ENCODE assay signal across 18 cellular contexts in the genomic region with DNA sequence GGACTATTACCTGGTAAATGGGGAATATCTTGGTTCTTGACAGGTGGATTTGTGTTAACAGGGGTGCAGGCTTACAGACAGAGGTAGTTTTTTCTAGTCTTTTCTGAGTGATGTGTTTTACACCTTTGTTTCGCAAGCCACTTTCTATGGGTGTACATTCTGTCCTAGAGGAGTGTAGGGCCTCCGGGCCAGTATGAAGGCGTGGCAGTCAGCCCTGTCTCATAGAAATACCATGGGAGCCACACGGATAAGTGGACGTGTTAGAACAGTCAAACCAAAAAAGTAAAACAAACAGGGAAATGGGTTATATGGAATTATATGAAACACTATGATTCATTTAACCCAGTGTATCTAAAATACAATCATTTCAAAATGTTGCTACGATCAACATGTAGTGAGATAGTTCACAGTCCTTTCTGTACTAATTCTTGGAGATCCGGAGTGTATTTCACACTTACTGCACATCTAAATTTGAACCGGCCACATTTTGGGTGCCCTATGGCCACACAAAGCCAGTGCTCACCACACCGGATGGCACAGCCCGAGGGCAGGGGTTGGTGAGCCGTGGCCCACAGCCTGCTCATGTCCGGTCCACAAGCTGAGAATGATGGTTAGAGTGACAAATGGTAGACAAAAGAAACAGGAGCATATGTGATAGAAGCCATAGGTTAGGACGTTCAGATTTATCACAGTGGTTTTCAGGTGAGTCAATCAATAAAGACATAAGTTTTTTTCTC.
DNase-seq lines count a peak whose midpoint lies in the region; ATAC-seq and TF ChIP-seq lines count a peak whose summit lies in the region.
"Had no signal": no experiment of that assay in that cellular context is flagged by ENCODE, and none has a peak within 500 bp of the region (broad histone marks: within the 10 kb centered on the region; RNA-seq: fewer than 3 reads in every experiment).

No MANE protein-coding gene starts in this region.

- no peak overlapping the region for H2BK12ac ChIP-seq in neuronal stem cell (ENCODE audit: low read length)

- H4K8ac ChIP-seq in neuronal stem cell (ENCODE audit: low read depth, low read length): no peak overlapping the region

- no peak overlapping the region for H3K4me3 Mint-ChIP-seq in activated T-helper 2 cell treated with anti-CD3 and anti-CD28 coated beads, Interferon-gamma antibody, Interleukin-2, Interleukin-4, amounts not matched to agents 10 μg/mL and 5 μg/mL and 100 μg/mL, durations not matched to agents 14 hours and 24 hours and 36 hours (ENCODE audit: low read depth)
- H3K4me3 Mint-ChIP-seq: CD8-positive, alpha-beta T cell had no signal

- H3K36me3 Mint-ChIP-seq in activated T-helper 2 cell treated with anti-CD3 and anti-CD28 coated beads, Interferon-gamma antibody, Interleukin-2, Interleukin-4, amounts not matched to agents 10 μg/mL and 5 μg/mL and 100 μg/mL, durations not matched to agents 14 hours and 24 hours and 36 hours (ENCODE audit: low read depth): no peaks in the 10 kb centered on the region
- H3K36me3 Mint-ChIP-seq: CD8-positive, alpha-beta T cell had no signal

- no peak overlapping the region for H3K9ac ChIP-seq in BLaER1 treated with 17β-estradiol and CSF1 and Interleukin-3, amounts not matched to agents 10 nM and 100 nM
- peak overlapping the region; percentile 24 for H3K9ac ChIP-seq in neuronal stem cell (ENCODE audit: low read depth, low read length, poor library complexity)

- no peak overlapping the region for H3K18ac ChIP-seq in neuronal stem cell (ENCODE audit: low read length)

- TF ChIP-seq CTCF in RWPE2 (IDR thresholded peaks at IDR 0.05; ENCODE audit: poor library complexity, severe bottlenecking): no peak

- H3K27ac Mint-ChIP-seq in activated T-helper 2 cell treated with anti-CD3 and anti-CD28 coated beads, Interferon-gamma antibody, Interleukin-2, Interleukin-4, amounts not matched to agents 10 μg/mL and 5 μg/mL and 100 μg/mL, durations not matched to agents 14 hours and 24 hours and 36 hours: no peak overlapping the region
- H3K27ac Mint-ChIP-seq: CD8-positive, alpha-beta T cell had no signal

- H4K20me1 ChIP-seq in BLaER1 treated with 17β-estradiol and CSF1 and Interleukin-3, amounts not matched to agents 10 nM and 100 nM: peaks cover 0 to 6% (median 0%) of the 10 kb centered on the region in 11 experiments; a peak in 1 of 22 replicates

- H3K4me2 ChIP-seq in BLaER1 treated with 17β-estradiol and CSF1 and Interleukin-3, amounts not matched to agents 10 nM and 100 nM: peak overlapping the region in 9 of 11 experiments; percentile 50 to 94 (median 77); a peak in 18 of 22 replicates
- no peak overlapping the region for H3K4me2 ChIP-seq in neuronal stem cell (ENCODE audit: insufficient read depth, low read length, poor library complexity, severe bottlenecking)
- H3K4me2 ChIP-seq: A549 had no signal

- H3K4ac ChIP-seq in neuronal stem cell (ENCODE audit: low read length): no peak overlapping the region

- no peak overlapping the region for H2BK5ac ChIP-seq in neuronal stem cell (ENCODE audit: low read length)

- WGBS in esophagus, 2 donors: 62 to 70% methylated on average over 13 of the region's 13 CpGs
- WGBS in neuronal stem cell (ENCODE audit: extremely low coverage in 2 of 2, insufficient read length in 2 of 2, insufficient replicate concordance in 1 of 2), 2 donors: no CpG with 5 or more reads among the region's 13 CpGs

- H3K23ac ChIP-seq in neuronal stem cell (ENCODE audit: low read depth, low read length, poor library complexity): no peak overlapping the region

- peaks cover 0 to 26% (median 0%) of the 10 kb centered on the region in 11 experiments; a peak in 7 of 22 replicates for H3K27me3 ChIP-seq in BLaER1 treated with 17β-estradiol and CSF1 and Interleukin-3, amounts not matched to agents 10 nM and 100 nM
- no peaks in the 10 kb centered on the region for H3K27me3 ChIP-seq in RWPE2 (ENCODE audit: insufficient read depth, poor library complexity, severe bottlenecking)
- peaks cover 0 to 3% of the 10 kb centered on the region in 2 donors for H3K27me3 ChIP-seq in esophagus (ENCODE audit: control insufficient read depth in 1 of 2, insufficient read depth in 2 of 2, low read length in 2 of 2)
- H3K27me3 ChIP-seq in neuronal stem cell (ENCODE audit: control insufficient read depth in 3 of 3, insufficient read depth in 3 of 3, low read depth in 1 of 3, low read length in 3 of 3): no peaks in the 10 kb centered on the region

- no peaks in the 10 kb centered on the region for H3K9me3 ChIP-seq in BLaER1 treated with 17β-estradiol and CSF1 and Interleukin-3, amounts not matched to agents 10 nM and 100 nM (replicated peaks in 1 of 11)
- H3K9me3 ChIP-seq in RWPE2 (ENCODE audit: severe bottlenecking): no peaks in the 10 kb centered on the region
- H3K9me3 ChIP-seq in esophagus (ENCODE audit: control insufficient read depth in 2 of 2, insufficient read depth in 1 of 2, low read depth in 1 of 2, low read length in 1 of 2): peaks cover 0 to 3% of the 10 kb centered on the region in 2 donors
- H3K9me3 ChIP-seq in neuronal stem cell (replicated peaks in 1 of 2; ENCODE audit: control insufficient read depth in 2 of 2, insufficient read depth in 1 of 2, low read depth in 1 of 2, low read length in 2 of 2): peaks cover 0 to 10% of the 10 kb centered on the region in 2 donors
- H3K9me3 ChIP-seq: A549 had no signal

- H3K4me1 Mint-ChIP-seq in activated T-helper 2 cell treated with anti-CD3 and anti-CD28 coated beads, Interferon-gamma antibody, Interleukin-2, Interleukin-4, amounts not matched to agents 10 μg/mL and 5 μg/mL and 100 μg/mL, durations not matched to agents 14 hours and 24 hours and 36 hours (ENCODE audit: low read depth): no peaks in the 10 kb centered on the region

- H3K79me1 ChIP-seq in neuronal stem cell (ENCODE audit: low read depth, low read length): no peaks in the 10 kb centered on the region

- no peak overlapping the region for H4K91ac ChIP-seq in neuronal stem cell (ENCODE audit: low read depth, low read length, poor library complexity)

- no peaks in the 10 kb centered on the region for H3K9me3 Mint-ChIP-seq in activated T-helper 2 cell treated with anti-CD3 and anti-CD28 coated beads, Interferon-gamma antibody, Interleukin-2, Interleukin-4, amounts not matched to agents 10 μg/mL and 5 μg/mL and 100 μg/mL, durations not matched to agents 14 hours and 24 hours and 36 hours
- H3K9me3 Mint-ChIP-seq: CD8-positive, alpha-beta T cell had no signal

- H2AK5ac ChIP-seq in neuronal stem cell (ENCODE audit: low read depth, low read length): no peak overlapping the region

- no peaks in the 10 kb centered on the region for H3K36me3 ChIP-seq in BLaER1 treated with 17β-estradiol and CSF1 and Interleukin-3, amounts not matched to agents 10 nM and 100 nM
- H3K36me3 ChIP-seq in RWPE2 (ENCODE audit: low read depth) (no peaks in the 10 kb centered on the region), esophagus (ENCODE audit: control insufficient read depth in 2 of 2, insufficient read depth in 2 of 2, low read length in 1 of 2) (peaks cover 0 to 11% of the 10 kb centered on the region in 2 donors), neuronal stem cell (replicated peaks in 1 of 2; ENCODE audit: control insufficient read depth in 2 of 2, insufficient read depth in 2 of 2, low read length in 2 of 2) (no peaks in the 10 kb centered on the region)

- no peak overlapping the region for H3K27ac ChIP-seq in BLaER1 treated with 17β-estradiol and CSF1 and Interleukin-3, amounts not matched to agents 10 nM and 100 nM
- H3K27ac ChIP-seq in RWPE2 (ENCODE audit: poor library complexity, severe bottlenecking) (peak overlapping the region; percentile 88), esophagus (ENCODE audit: low read depth in 2 of 2, low read length in 1 of 2) (peak overlapping the region; percentile 69 to 76), neuronal stem cell (replicated peaks; ENCODE audit: low read length) (no peak overlapping the region)
- H3K27ac ChIP-seq: A549 had no signal

- no peak overlapping the region for H2AFZ ChIP-seq in neuronal stem cell (ENCODE audit: low read length)

- no peak overlapping the region for H3K14ac ChIP-seq in neuronal stem cell (ENCODE audit: low read length)

- ATAC-seq in RWPE2 (ENCODE audit: low read depth): peak; percentile 98
- ATAC-seq: A549; CD8-positive, alpha-beta T cell; HCT116 had no signal

- H3K4me3 ChIP-seq in BLaER1 treated with 17β-estradiol and CSF1 and Interleukin-3, amounts not matched to agents 10 nM and 100 nM: no peak overlapping the region
- H3K4me3 ChIP-seq in RWPE2 (ENCODE audit: severe bottlenecking): no peak overlapping the region
- H3K4me3 ChIP-seq in esophagus (ENCODE audit: low read depth in 1 of 2, low read length in 2 of 2): no peak overlapping the region
- no peak overlapping the region for H3K4me3 ChIP-seq in neuronal stem cell (ENCODE audit: low read length in 2 of 2)
- H3K4me3 ChIP-seq: A549 had no signal

- H2BK15ac ChIP-seq in neuronal stem cell (ENCODE audit: low read length): no peak overlapping the region

- H3K27me3 Mint-ChIP-seq in activated T-helper 2 cell treated with anti-CD3 and anti-CD28 coated beads, Interferon-gamma antibody, Interleukin-2, Interleukin-4, amounts not matched to agents 10 μg/mL and 5 μg/mL and 100 μg/mL, durations not matched to agents 14 hours and 24 hours and 36 hours (ENCODE audit: low read depth): no peaks in the 10 kb centered on the region

- intact Hi-C loops in activated T-helper 2 cell treated with anti-CD3 and anti-CD28 coated beads, Interferon-gamma antibody, Interleukin-2, Interleukin-4, amounts not matched to agents 10 μg/mL and 5 μg/mL and 100 μg/mL, durations not matched to agents 14 hours and 24 hours and 36 hours (cut with micrococcal nuclease): no loop called here

- H3K4me1 ChIP-seq in BLaER1 treated with 17β-estradiol and CSF1 and Interleukin-3, amounts not matched to agents 10 nM and 100 nM: peaks cover 6 to 67% (median 50%) of the 10 kb centered on the region in 10 experiments; a peak in 19 of 20 replicates
- H3K4me1 ChIP-seq in RWPE2 (ENCODE audit: insufficient read depth, poor library complexity, severe bottlenecking) (peaks cover 17% of the 10 kb centered on the region), esophagus (ENCODE audit: control insufficient read depth in 2 of 2, insufficient read depth in 2 of 2, low read length in 1 of 2) (peaks cover 0 to 15% of the 10 kb centered on the region in 2 donors), neuronal stem cell (ENCODE audit: control insufficient read depth in 2 of 2, insufficient read depth in 1 of 2, low read depth in 1 of 2, low read length in 2 of 2) (peaks cover 3 to 10% of the 10 kb centered on the region in 2 donors)
- H3K4me1 ChIP-seq: A549 had no signal

- H2BK120ac ChIP-seq in neuronal stem cell (ENCODE audit: low read depth, low read length): no peak overlapping the region

- DNase-seq in RWPE2 (ENCODE audit: low spot score) (no peak), neuronal stem cell (ENCODE audit: low spot score) (no peak), DMS153 treated with DMSO at 0.1 percent for 48 hours (lab: John Stamatoyannopoulos, UW; ENCODE audit: unreplicated experiment) (no peak), GM19240 (ENCODE audit: insufficient read length, low spot score) (no peak)
- no peak for DNase-seq in activated T-helper 2 cell treated with anti-CD3 and anti-CD28 coated beads, Interferon-gamma antibody, Interleukin-2, Interleukin-4, amounts not matched to agents 10 μg/mL and 5 μg/mL and 100 μg/mL, durations not matched to agents 14 hours and 24 hours and 36 hours (ENCODE audit: low spot score)
- DNase-seq in activated CD4-positive, CD25-positive, alpha-beta regulatory T cell (lab: John Stamatoyannopoulos, UW): no peak
- DNase-seq: DMS79; GOT3; NCI-H1092 treated with DMSO at 0.1 percent for 48 hours; NCI-H146; NCI-H2081; NK-92 treated with Interleukin-12 subunit alpha and Interleukin-12 subunit beta, amount 100 ng/mL, for 24 hours; SHP77 treated with DMSO at 0.1 percent for 48 hours had no signal

Comparison
In these comparisons a context has a peak if more than half of its experiments do, and no peak if none do; other contexts are left out.
1. H3K27ac ChIP-seq: peak in RWPE2 (single experiment) and esophagus (2 of 2); none in BLaER1 treated with 17β-estradiol and CSF1 and Interleukin-3, amounts not matched to agents 10 nM and 100 nM (0 of 11) and neuronal stem cell (single experiment).